In genomic region chr19:53884256-53884655, GRCh38 we compare ENCODE assay signal across 16 cellular contexts. TPM values are rescaled to one million over a fixed set of nuclear protein-coding genes. Genes with fewer than 3 reads are reported as not detected.
DNase-seq lines count a peak whose midpoint lies in the region; TF ChIP-seq lines count a peak whose summit lies in the region.
"Had no signal": no experiment of that assay in that cellular context is flagged by ENCODE, and none has a peak within 500 bp of the region (broad histone marks: within the 10 kb centered on the region; RNA-seq: fewer than 3 reads in every experiment).

No MANE protein-coding gene starts in this region.

- H3K4me3 ChIP-seq in Caco-2 (ENCODE audit: low read depth, low read length) (no peak overlapping the region), iPS-15b (ENCODE audit: low read depth, low read length) (peak overlapping the region; percentile 55), osteoblast (ENCODE audit: insufficient read depth, low read length) (no peak overlapping the region)

- TF ChIP-seq CTCF in Caco-2 (IDR thresholded peaks at IDR 0.05; ENCODE audit: insufficient read depth in 1 of 2, low read depth in 1 of 2, low read length in 1 of 2, severe bottlenecking in 1 of 2, unreplicated experiment in 1 of 2) (no peak), brain (conservative IDR thresholded peaks at IDR 0.05) (no peak), osteoblast (IDR thresholded peaks at IDR 0.05; ENCODE audit: extremely low read depth, low read depth, low read length) (no peak)

- CTCF ChIA-PET in Caco-2 (lab: Charles Lee): no interaction called here
- CTCF ChIA-PET in activated naive CD4-positive, alpha-beta T cell treated with anti-CD3 and anti-CD28 coated beads, Interleukin-2, amount 10 ng/mL, durations not matched to agents 7 days and 5 days (lab: Charles Lee): interaction anchor here (1.5 kb wide), 1 partner anchor 140 kb away, joined by 5 read pairs; no protein-coding TSS in a partner anchor

- no peak overlapping the region for H3K4me2 ChIP-seq in osteoblast (ENCODE audit: insufficient read depth, low read length)

- no peaks in the 10 kb centered on the region for H3K79me2 ChIP-seq in osteoblast (ENCODE audit: insufficient read depth, low read length)

- H3K4me1 Mint-ChIP-seq in Caco-2 (ENCODE audit: low read depth, unreplicated experiment): peaks cover 8% of the 10 kb centered on the region
- H3K4me1 Mint-ChIP-seq in brain: peaks cover 30% of the 10 kb centered on the region
- H3K4me1 Mint-ChIP-seq in activated naive CD4-positive, alpha-beta T cell treated with anti-CD3 and anti-CD28 coated beads, Interleukin-2, amount 10 ng/mL, durations not matched to agents 7 days and 5 days: peaks cover 8% of the 10 kb centered on the region

- intact Hi-C loops in Caco-2 (cut with micrococcal nuclease; ENCODE audit: unreplicated experiment): loop anchor here (5.0 kb wide), 1 partner anchor 112 kb away; no protein-coding TSS in a partner anchor

- no TSS peak for BruUV-seq in Caco-2 (replicated peaks; lab: Mats Ljungman, UMichigan)

- H3K27ac Mint-ChIP-seq in Caco-2 (ENCODE audit: unreplicated experiment) (no peak overlapping the region), brain (peak overlapping the region in 2 of 5 experiments; percentile 11 to 24)
- no peak overlapping the region for H3K27ac Mint-ChIP-seq in activated naive CD4-positive, alpha-beta T cell treated with anti-CD3 and anti-CD28 coated beads, Interleukin-2, amount 10 ng/mL, durations not matched to agents 7 days and 5 days
- H3K27ac Mint-ChIP-seq: CD4-positive, CD25-positive, alpha-beta regulatory T cell had no signal

- H3K9ac ChIP-seq in iPS-15b (ENCODE audit: low read depth, low read length): no peak overlapping the region

- no peak overlapping the region for H2AFZ ChIP-seq in osteoblast (ENCODE audit: low read length)

- H3K27me3 ChIP-seq in Caco-2 (replicated peaks; ENCODE audit: control insufficient read depth, insufficient read depth, low read length) (no peaks in the 10 kb centered on the region), iPS-15b (ENCODE audit: control insufficient read depth, insufficient read depth, low read length) (peaks cover 18% of the 10 kb centered on the region), osteoblast (ENCODE audit: insufficient read depth, low read length) (peaks cover 58% of the 10 kb centered on the region)

- H3K9me3 ChIP-seq in Caco-2: no peaks in the 10 kb centered on the region
- no peaks in the 10 kb centered on the region for H3K9me3 ChIP-seq in iPS-15b (ENCODE audit: control insufficient read depth, insufficient read depth, low read length)
- no peaks in the 10 kb centered on the region for H3K9me3 ChIP-seq in osteoblast (ENCODE audit: low read depth, low read length)

- no peak overlapping the region for H3K27ac ChIP-seq in osteoblast (ENCODE audit: low read depth, low read length)

- H4K20me1 ChIP-seq in osteoblast (ENCODE audit: insufficient read depth, low read length): no peaks in the 10 kb centered on the region

- DNase-seq in Caco-2 (no peak), osteoblast (ENCODE audit: insufficient read length, low spot score, missing footprints) (peak; percentile 53), NCI-H510A (lab: John Stamatoyannopoulos, UW) (no peak)
- no peak for DNase-seq in activated naive CD4-positive, alpha-beta T cell treated with anti-CD3 and anti-CD28 coated beads, Interleukin-2, amount 10 ng/mL, durations not matched to agents 7 days and 5 days
- DNase-seq in activated CD4-positive, CD25-positive, alpha-beta regulatory T cell (lab: John Stamatoyannopoulos, UW): no peak
- DNase-seq: CD4-positive, CD25-positive, alpha-beta regulatory T cell; DMS 273 treated with DMSO at 0.1 percent for 48 hours; KG1; NCI-H1092 treated with DMSO at 0.1 percent for 48 hours; NCI-H1694 treated with DMSO at 0.1 percent for 48 hours; NCI-H748 treated with DMSO at 0.1 percent for 48 hours; PC-3 had no signal

- H3K9me3 Mint-ChIP-seq in Caco-2 (ENCODE audit: unreplicated experiment): no peaks in the 10 kb centered on the region
- no peaks in the 10 kb centered on the region for H3K9me3 Mint-ChIP-seq in brain
- no peaks in the 10 kb centered on the region for H3K9me3 Mint-ChIP-seq in activated naive CD4-positive, alpha-beta T cell treated with anti-CD3 and anti-CD28 coated beads, Interleukin-2, amount 10 ng/mL, durations not matched to agents 7 days and 5 days

- peaks cover 4% of the 10 kb centered on the region for H3K27me3 Mint-ChIP-seq in Caco-2 (ENCODE audit: insufficient read depth, unreplicated experiment)
- H3K27me3 Mint-ChIP-seq in brain: peaks cover 19% of the 10 kb centered on the region
- H3K27me3 Mint-ChIP-seq in activated naive CD4-positive, alpha-beta T cell treated with anti-CD3 and anti-CD28 coated beads, Interleukin-2, amount 10 ng/mL, durations not matched to agents 7 days and 5 days: peaks cover 7% of the 10 kb centered on the region

- H3K36me3 Mint-ChIP-seq in Caco-2 (ENCODE audit: insufficient read depth, unreplicated experiment): no peaks in the 10 kb centered on the region
- H3K36me3 Mint-ChIP-seq in brain: no peaks in the 10 kb centered on the region
- H3K36me3 Mint-ChIP-seq in activated naive CD4-positive, alpha-beta T cell treated with anti-CD3 and anti-CD28 coated beads, Interleukin-2, amount 10 ng/mL, durations not matched to agents 7 days and 5 days: no peaks in the 10 kb centered on the region

- H3K4me3 Mint-ChIP-seq in Caco-2 (ENCODE audit: unreplicated experiment) (peak overlapping the region; percentile 31), brain (peak overlapping the region; percentile 4 to 84 (median 57))
- no peak overlapping the region for H3K4me3 Mint-ChIP-seq in activated naive CD4-positive, alpha-beta T cell treated with anti-CD3 and anti-CD28 coated beads, Interleukin-2, amount 10 ng/mL, durations not matched to agents 7 days and 5 days

- H3K36me3 ChIP-seq in Caco-2 (ENCODE audit: control insufficient read depth, insufficient read depth, low read length) (no peaks in the 10 kb centered on the region), iPS-15b (ENCODE audit: control insufficient read depth, insufficient read depth, low read length) (no peaks in the 10 kb centered on the region), osteoblast (ENCODE audit: insufficient read depth, low read length) (no peaks in the 10 kb centered on the region)

- H3K4me1 ChIP-seq in Caco-2 (0 out of 2 replicates have a peak, but pooled peaks cover 7% of the 10 kb centered on the region), iPS-15b (ENCODE audit: control insufficient read depth, insufficient read depth, low read length) (peaks cover 21% of the 10 kb centered on the region), osteoblast (ENCODE audit: insufficient read depth, low read length) (peaks cover 16% of the 10 kb centered on the region)

- POLR2A ChIA-PET in Caco-2 (lab: Charles Lee): no interaction called here

RNA-seq across cellular contexts. Expression of gene PRKCG, which starts 2.3 kb away (rescaled TPM):
- 1.7 and 2.6 TPM in 2 replicates for total RNA-seq in Caco-2 (2022)
- polyA plus RNA-seq in brain (ENCODE audit: insufficient read depth, low read depth, low replicate concordance): 18.1 TPM
- total RNA-seq in osteoblast: under 0.01 TPM in 1 of 2 replicates, not detected in the other
- total RNA-seq: CD4-positive, CD25-positive, alpha-beta regulatory T cell; M059J had no signal
- polyA plus RNA-seq: CD4-positive, CD25-positive, alpha-beta regulatory T cell had no signal

RNA-seq across cellular contexts. Expression of gene MYADM, which starts 16.6 kb away (rescaled TPM):
- total RNA-seq in Caco-2 (2022) (115 and 132 TPM in 2 replicates), osteoblast (16.2 and 17.4 TPM in 2 replicates)
- 49.7 TPM for polyA plus RNA-seq in brain (ENCODE audit: insufficient read depth, low read depth, low replicate concordance)

RNA-seq across cellular contexts. Expression of gene CACNG7, which starts 24.8 kb away (rescaled TPM):
- total RNA-seq in Caco-2 (2022): not detected in 2 replicates
- polyA plus RNA-seq in brain (ENCODE audit: insufficient read depth, low read depth, low replicate concordance): 27.2 TPM
- not detected in 2 replicates for total RNA-seq in osteoblast
- total RNA-seq: A673; CD4-positive, CD25-positive, alpha-beta regulatory T cell; M059J; PC-3 had no signal
- polyA plus RNA-seq: CD4-positive, CD25-positive, alpha-beta regulatory T cell had no signal
